In genomic region chr2:58019209-58019608, GRCh38 we compare ENCODE assay signal across 15 cellular contexts. TPM values are rescaled to one million over a fixed set of nuclear protein-coding genes. Genes with fewer than 3 reads are reported as not detected.
A peak's percentile ranks its signal among the peaks of the same experiment; 100 is the strongest.
DNase-seq lines count a peak whose midpoint lies in the region; ATAC-seq and TF ChIP-seq lines count a peak whose summit lies in the region.
"Had no signal": no experiment of that assay in that cellular context is flagged by ENCODE, and none has a peak within 500 bp of the region (broad histone marks: within the 10 kb centered on the region; RNA-seq: fewer than 3 reads in every experiment).

No MANE protein-coding gene starts in this region.

- H3K4me3 Mint-ChIP-seq in progenitor cell of endocrine pancreas (ENCODE audit: low read depth), result no peak overlapping the region
- H3K4me3 Mint-ChIP-seq: H9; stimulated activated naive CD8-positive, alpha-beta T cell treated with anti-CD3 and anti-CD28 coated beads, Interleukin-15, Interleukin-2, amounts not matched to agents 100 ng/mL and 50 ng/mL, for 24 hours; T-cell had no signal

- BruUV-seq in PC-3 (replicated peaks; lab: Mats Ljungman, UMichigan), result no TSS peak

- CTCF ChIA-PET in PC-3 (lab: Charles Lee), result no interaction called here

- H3K4me1 Mint-ChIP-seq in progenitor cell of endocrine pancreas (ENCODE audit: low read depth), result peaks cover 1% of the 10 kb centered on the region
- H3K4me1 Mint-ChIP-seq: H9 had no signal

- H3K36me3 ChIP-seq in PC-3 (ENCODE audit: low read depth, low read length) (no peaks in the 10 kb centered on the region), WERI-Rb-1 (no peaks in the 10 kb centered on the region)

- H3K9me3 Mint-ChIP-seq in progenitor cell of endocrine pancreas (ENCODE audit: low read depth), result peaks cover 4% of the 10 kb centered on the region
- H3K9me3 Mint-ChIP-seq: H9 had no signal

- H3K9me3 ChIP-seq in PC-3 (ENCODE audit: low read length) (no peaks in the 10 kb centered on the region), WERI-Rb-1 (ENCODE audit: severe bottlenecking) (peaks cover 3% of the 10 kb centered on the region)

- TF ChIP-seq CTCF in PC-3 (conservative IDR thresholded peaks at IDR 0.05; ENCODE audit: low read depth, low read length) (no peak), WERI-Rb-1 (IDR thresholded peaks at IDR 0.05; ENCODE audit: low read depth, low read length) (no peak), progenitor cell of endocrine pancreas (IDR thresholded peaks at IDR 0.05; ENCODE audit: unreplicated experiment) (no peak)

- H3K4me3 ChIP-seq in PC-3 (ENCODE audit: low read length) (no peak overlapping the region), WERI-Rb-1 (ENCODE audit: low read depth, low read length) (no peak overlapping the region)

- H2AFZ ChIP-seq in PC-3 (ENCODE audit: low read length), result no peak overlapping the region
- H2AFZ ChIP-seq: parathyroid adenoma had no signal

- no peak overlapping the region for H3K27ac Mint-ChIP-seq in progenitor cell of endocrine pancreas
- H3K27ac Mint-ChIP-seq: H9; stimulated activated naive CD8-positive, alpha-beta T cell treated with anti-CD3 and anti-CD28 coated beads, Interleukin-15, Interleukin-2, amounts not matched to agents 100 ng/mL and 50 ng/mL, for 24 hours; T-cell had no signal

- POLR2A ChIA-PET in PC-3 (lab: Charles Lee; ENCODE audit: unreplicated experiment), result no interaction called here

- peak; percentile 48 for ATAC-seq in GM18505 (IDR thresholded peaks at IDR 0.05; ENCODE audit: unreplicated experiment)
- peak; percentile 47 for ATAC-seq in GM21367 (IDR thresholded peaks at IDR 0.05; ENCODE audit: unreplicated experiment)
- ATAC-seq in HG03135 (IDR thresholded peaks at IDR 0.05; ENCODE audit: unreplicated experiment), result peak; percentile 42
- peak; percentile 84 for ATAC-seq in PC-3
- ATAC-seq: T-cell had no signal

- H3K4me1 ChIP-seq in PC-3 (ENCODE audit: insufficient read depth, low read length), result peaks cover 15% of the 10 kb centered on the region
- H3K4me1 ChIP-seq: parathyroid adenoma had no signal

- no peak overlapping the region for H3K9ac ChIP-seq in PC-3 (ENCODE audit: low read length)
- H3K9ac ChIP-seq: parathyroid adenoma had no signal

- H3K79me2 ChIP-seq in PC-3 (ENCODE audit: low read length), result no peaks in the 10 kb centered on the region
- H3K79me2 ChIP-seq: parathyroid adenoma had no signal

- H3K9me2 ChIP-seq in PC-3 (replicated peaks; ENCODE audit: low read length), result no peaks in the 10 kb centered on the region

- no peaks in the 10 kb centered on the region for H4K20me1 ChIP-seq in PC-3 (ENCODE audit: low read length)

- H3F3A ChIP-seq in PC-3 (ENCODE audit: low read length, unreplicated experiment), result no peaks in the 10 kb centered on the region

- H3K27ac ChIP-seq in PC-3 (ENCODE audit: low read length), result no peak overlapping the region
- no peak overlapping the region for H3K27ac ChIP-seq in WERI-Rb-1
- H3K27ac ChIP-seq: parathyroid adenoma had no signal

- H3K36me3 Mint-ChIP-seq in progenitor cell of endocrine pancreas (ENCODE audit: insufficient read depth), result no peaks in the 10 kb centered on the region

- TF ChIP-seq POLR2A in GM18505 (IDR thresholded peaks at IDR 0.05; ENCODE audit: borderline replicate concordance, extremely low read depth, insufficient read depth, insufficient read length), result no peak

- DNase-seq in PC-3 (peak; percentile 42), WERI-Rb-1 (no peak), NCI-H187 (lab: John Stamatoyannopoulos, UW) (no peak), COR-L47 (lab: John Stamatoyannopoulos, UW) (no peak), progenitor cell of endocrine pancreas (ENCODE audit: low spot score, unreplicated experiment) (no peak)
- DNase-seq: activated CD4-positive, alpha-beta T cell treated with anti-CD3 and anti-CD28 coated beads, Interleukin-2, amount 50 U/mL, for 1 hour; H9; NCI-H187 treated with DMSO at 0.1 percent for 48 hours; stimulated activated CD4-positive, alpha-beta T cell treated with anti-CD3 and anti-CD28 coated beads, Interleukin-2, amount 100 ng/mL, for 24 hours; T-cell had no signal

- no peaks in the 10 kb centered on the region for H3K27me3 ChIP-seq in PC-3 (ENCODE audit: low read length)
- H3K27me3 ChIP-seq in WERI-Rb-1 (ENCODE audit: insufficient read depth, low read depth, severe bottlenecking), result no peaks in the 10 kb centered on the region

- intact Hi-C loops in PC-3 (cut with micrococcal nuclease), result loop anchor here (2.0 kb wide), 1 partner anchor 38 kb away; no protein-coding TSS in a partner anchor

- H3K27me3 Mint-ChIP-seq in progenitor cell of endocrine pancreas, result no peaks in the 10 kb centered on the region
- H3K27me3 Mint-ChIP-seq: stimulated activated naive CD8-positive, alpha-beta T cell treated with anti-CD3 and anti-CD28 coated beads, Interleukin-15, Interleukin-2, amounts not matched to agents 100 ng/mL and 50 ng/mL, for 24 hours; T-cell had no signal

- H3K4me2 ChIP-seq in PC-3 (ENCODE audit: low read length), result peak overlapping the region; percentile 13; the same call in 1 of the 2 replicates

RNA-seq across cellular contexts. Expression of gene VRK2, which starts 27.4 kb away (rescaled TPM):
- total RNA-seq in PC-3 (2014; rRNA removed), result 22.7 and 27.6 TPM in 2 replicates
- 22.7 and 23.6 TPM in 2 replicates for total RNA-seq in progenitor cell of endocrine pancreas
